Comparison of ENCODE assay signal across 8 cellular contexts in the genomic region with DNA sequence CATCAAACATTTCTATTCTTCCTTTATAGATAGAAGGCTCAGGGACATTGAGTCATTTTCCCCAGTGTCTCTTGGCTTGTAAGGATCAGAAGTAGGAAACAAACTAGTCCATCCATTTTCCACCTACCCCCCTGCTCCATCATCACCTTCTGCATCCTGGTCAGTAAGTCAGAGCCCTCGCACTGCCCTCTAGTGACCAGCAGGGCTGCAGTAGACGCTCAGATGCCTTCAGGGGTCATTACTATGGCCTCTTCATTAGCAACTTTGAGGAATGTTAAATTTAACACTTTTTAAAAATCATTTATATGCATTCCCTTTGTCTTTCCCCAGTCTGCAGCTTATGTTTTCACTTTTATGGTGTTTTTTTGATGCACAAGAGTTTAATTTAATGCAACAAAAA.
DNase-seq lines count a peak whose midpoint lies in the region; ATAC-seq, FAIRE-seq and TF ChIP-seq lines count a peak whose summit lies in the region.
"Not testable (repeated sequence)": the region's sequence is repeated elsewhere in the genome, so short reads cannot be mapped to it uniquely, and the experiment has no call there.

No MANE protein-coding gene starts in this region.

- H4K8ac ChIP-seq in IMR-90 (ENCODE audit: low read depth in 2 of 2, low read length in 2 of 2) = not testable (repeated sequence)

- H3K27me3 ChIP-seq in GM06990 (replicated peaks; ENCODE audit: control insufficient read depth, insufficient read depth, low read length); IMR-90 (ENCODE audit: control insufficient read depth, insufficient read depth, low read length); Panc1 (ENCODE audit: control insufficient read depth, insufficient read depth, low read length); bronchial epithelial cell (ENCODE audit: control insufficient read depth, insufficient read depth, low read length); foreskin keratinocyte: not testable (repeated sequence)

- H4K91ac ChIP-seq in IMR-90 (ENCODE audit: insufficient read depth, low read depth, low read length) = not testable (repeated sequence)

- H3K27ac ChIP-seq in IMR-90 (ENCODE audit: insufficient read depth, low read length); Panc1 (ENCODE audit: low read length); foreskin keratinocyte: not testable (repeated sequence)

- not testable (repeated sequence) for H3K23ac ChIP-seq in IMR-90 (ENCODE audit: low read depth, low read length)

- not testable (repeated sequence) for FAIRE-seq in bronchial epithelial cell (lab: Jason Lieb, UNC)

- not testable (repeated sequence) for H2AK9ac ChIP-seq in IMR-90 (replicated peaks; ENCODE audit: low read depth, low read length, poor library complexity)

- not testable (repeated sequence) for TF ChIP-seq POLR2A in IMR-90 (IDR thresholded peaks at IDR 0.05; ENCODE audit: low read depth, low read length)

- H3K36me3 Mint-ChIP-seq in activated CD4-positive, alpha-beta T cell treated with anti-CD3 and anti-CD28 coated beads for 36 hours (ENCODE audit: low read depth); naive thymus-derived CD8-positive, alpha-beta T cell: not testable (repeated sequence)

- dilution Hi-C loops in IMR-90 (cut with HindIII; ENCODE audit: low sequenced_read_pairs, unreplicated experiment) = loop anchor here (25.0 kb wide), 1 partner anchor 266 kb away; no protein-coding TSS in a partner anchor

- TF ChIP-seq CTCF in GM06990 (IDR thresholded peaks at IDR 0.05; ENCODE audit: insufficient read depth, low read length, poor library complexity, severe bottlenecking) (peak; percentile 48), IMR-90 (conservative IDR thresholded peaks at IDR 0.05; ENCODE audit: low read depth, low read length) (peak; percentile 33), Panc1 (IDR thresholded peaks at IDR 0.05) (peak; percentile 69), bronchial epithelial cell (IDR thresholded peaks at IDR 0.05; ENCODE audit: insufficient read depth, low read length, severe bottlenecking) (peak; percentile 41), foreskin keratinocyte (conservative IDR thresholded peaks at IDR 0.05) (peak; percentile 44)

- H4K5ac ChIP-seq in IMR-90 (ENCODE audit: low read depth, low read length) = not testable (repeated sequence)

- WGBS in IMR-90 (ENCODE audit: extremely low coverage in 2 of 2, insufficient read length in 1 of 2), 2 experiments = 38% methylated on average over 1 of the region's 2 CpGs; no CpG with 5 or more reads in 1 of the 2 experiments

- not testable (repeated sequence) for H3K27me3 Mint-ChIP-seq in activated CD4-positive, alpha-beta T cell treated with anti-CD3 and anti-CD28 coated beads for 36 hours; naive thymus-derived CD8-positive, alpha-beta T cell

- H3K79me1 ChIP-seq in IMR-90 (ENCODE audit: low read depth in 1 of 2, low read length in 2 of 2) = not testable (repeated sequence)

- H3K4me3 ChIP-seq in GM06990 (replicated peaks; ENCODE audit: low read depth, low read length); IMR-90 (ENCODE audit: insufficient read depth, low read depth, low read length); Panc1 (ENCODE audit: low read depth in 2 of 2, low read length in 2 of 2); bronchial epithelial cell (ENCODE audit: low read depth, low read length): not testable (repeated sequence)

- H2BK20ac ChIP-seq in IMR-90 (ENCODE audit: low read depth, low read length) = not testable (repeated sequence)

- not testable (repeated sequence) for H3K14ac ChIP-seq in IMR-90 (replicated peaks; ENCODE audit: low read depth, low read length)

- not testable (repeated sequence) for H2BK120ac ChIP-seq in IMR-90 (ENCODE audit: low read depth, low read length)

- H2AK5ac ChIP-seq in IMR-90 (ENCODE audit: low read depth, low read length) = not testable (repeated sequence)

- H3K4me2 ChIP-seq in IMR-90 (ENCODE audit: low read depth, low read length) = not testable (repeated sequence)

- peak; percentile 40 for DNase-seq in ACHN
- DNase-seq in GM06990 (ENCODE audit: extremely low read depth, insufficient read length); IMR-90; Panc1 (ENCODE audit: low read depth, low spot score); activated CD4-positive, alpha-beta T cell treated with anti-CD3 and anti-CD28 coated beads for 36 hours; bronchial epithelial cell (ENCODE audit: low read depth); foreskin keratinocyte; naive thymus-derived CD8-positive, alpha-beta T cell: not testable (repeated sequence)

- H2AFZ ChIP-seq in IMR-90 (replicated peaks; ENCODE audit: low read length, poor library complexity) = not testable (repeated sequence)

- CTCF ChIA-PET in IMR-90 (lab: Yijun Ruan, JAX) = interaction anchor here (1.0 to 2.6 kb wide), 4 partner anchors 10 to 90 kb away, joined by 3 to 7 read pairs (median 3); no protein-coding TSS in a partner anchor
- CTCF ChIA-PET in Panc1 (lab: Charles Lee) = interaction anchor here (0.6 kb wide), 1 partner anchor 160 kb away, joined by 3 read pairs; no protein-coding TSS in a partner anchor
- CTCF ChIA-PET in activated CD4-positive, alpha-beta T cell treated with anti-CD3 and anti-CD28 coated beads for 36 hours (lab: Charles Lee) = interaction anchor here (0.8 to 3.0 kb wide), 7 partner anchors 10 to 60 kb away, joined by 3 to 10 read pairs (median 4); no protein-coding TSS in a partner anchor

- not testable (repeated sequence) for H3K18ac ChIP-seq in IMR-90 (ENCODE audit: low read depth, low read length)

- peak; percentile 27; the same call in 1 of the 2 replicates for ATAC-seq in IMR-90 (ENCODE audit: low read depth)
- peak; percentile 64; the same call in 1 of the 2 replicates for ATAC-seq in Panc1
- ATAC-seq in activated CD4-positive, alpha-beta T cell treated with anti-CD3 and anti-CD28 coated beads for 36 hours = peak; percentile 15
- peak; percentile 46 for ATAC-seq in foreskin keratinocyte
- not testable (repeated sequence) for ATAC-seq in naive thymus-derived CD8-positive, alpha-beta T cell

- H3K4me1 ChIP-seq in IMR-90 (ENCODE audit: control insufficient read depth, insufficient read depth, low read length); Panc1 (ENCODE audit: control insufficient read depth, insufficient read depth, low read length); foreskin keratinocyte: not testable (repeated sequence)

- not testable (repeated sequence) for H3K4ac ChIP-seq in IMR-90 (ENCODE audit: low read depth, low read length)

- in situ Hi-C loops in ACHN (cut with HindIII; ENCODE audit: low pct_ligation_motif_present, low pct_unique_long_range_greater_than_20kb, low sequenced_read_pairs); Panc1 (cut with HindIII; ENCODE audit: low pct_unique_long_range_greater_than_20kb, low sequenced_read_pairs): not testable (repeated sequence)
- in situ Hi-C loops in IMR-90 (cut with MboI; ENCODE audit: low sequenced_read_pairs) = loop anchor here (10.0 kb wide), 1 partner anchor 694 kb away; no protein-coding TSS in a partner anchor

- peaks cover 26% of the 10 kb centered on the region for H3K4me1 Mint-ChIP-seq in activated CD4-positive, alpha-beta T cell treated with anti-CD3 and anti-CD28 coated beads for 36 hours
- H3K4me1 Mint-ChIP-seq in naive thymus-derived CD8-positive, alpha-beta T cell = peaks cover 16 to 32% (median 23%) of the 10 kb centered on the region in 4 donors

- not testable (repeated sequence) for H3K9me1 ChIP-seq in IMR-90 (ENCODE audit: insufficient read depth, low read length)

- H4K20me1 ChIP-seq in IMR-90 (ENCODE audit: insufficient read depth, low read length) = not testable (repeated sequence)

- not testable (repeated sequence) for H2BK5ac ChIP-seq in IMR-90 (ENCODE audit: low read depth, low read length, poor library complexity, severe bottlenecking)

- POLR2A ChIA-PET in IMR-90 (lab: Charles Lee; ENCODE audit: unreplicated experiment); Panc1 (lab: Charles Lee); activated CD4-positive, alpha-beta T cell treated with anti-CD3 and anti-CD28 coated beads for 36 hours (lab: Charles Lee): not testable (repeated sequence)
- POLR2A ChIA-PET in naive thymus-derived CD8-positive, alpha-beta T cell (lab: Charles Lee) = interaction anchor here (1.0 to 1.9 kb wide), 5 partner anchors 19 to 291 kb away, joined by 3 to 8 read pairs (median 3); no protein-coding TSS in a partner anchor

- H3K9me3 Mint-ChIP-seq in activated CD4-positive, alpha-beta T cell treated with anti-CD3 and anti-CD28 coated beads for 36 hours (ENCODE audit: low read depth); naive thymus-derived CD8-positive, alpha-beta T cell: not testable (repeated sequence)

- intact Hi-C loops in IMR-90 (cut with micrococcal nuclease) = loop anchor here (5.0 kb wide), 1 partner anchor 39 kb away; no protein-coding TSS in a partner anchor
- intact Hi-C loops in Panc1 (cut with micrococcal nuclease; ENCODE audit: unreplicated experiment); activated CD4-positive, alpha-beta T cell treated with anti-CD3 and anti-CD28 coated beads for 36 hours (cut with DNase I, micrococcal nuclease): not testable (repeated sequence)

- TF ChIP-seq RAD21 in IMR-90 (IDR thresholded peaks at IDR 0.05; ENCODE audit: low read length) = not testable (repeated sequence)

- not testable (repeated sequence) for H3K4me3 Mint-ChIP-seq in activated CD4-positive, alpha-beta T cell treated with anti-CD3 and anti-CD28 coated beads for 36 hours
- H3K4me3 Mint-ChIP-seq in naive thymus-derived CD8-positive, alpha-beta T cell = peak overlapping the region in 4 of 10 donors; percentile 33 to 58 (median 42)

- BruUV-seq in IMR-90 (replicated peaks; lab: Mats Ljungman, UMichigan); Panc1 (replicated peaks; lab: Mats Ljungman, UMichigan): not testable (repeated sequence)

- not testable (repeated sequence) for H3K9me3 ChIP-seq in IMR-90 (ENCODE audit: control insufficient read depth, insufficient read depth, low read length); Panc1 (ENCODE audit: control insufficient read depth, insufficient read depth, low read depth, low read length)

- not testable (repeated sequence) for H3K36me3 ChIP-seq in GM06990 (ENCODE audit: control insufficient read depth, insufficient read depth, low read length); IMR-90 (ENCODE audit: control insufficient read depth, insufficient read depth, low read length); Panc1 (ENCODE audit: control insufficient read depth, insufficient read depth, low read length); bronchial epithelial cell (ENCODE audit: control insufficient read depth, insufficient read depth, low read length)

- H3K9ac ChIP-seq in IMR-90 (ENCODE audit: low read depth, low read length) = not testable (repeated sequence)

- not testable (repeated sequence) for H2BK15ac ChIP-seq in IMR-90 (ENCODE audit: low read depth, low read length)

- H3K56ac ChIP-seq in IMR-90 (ENCODE audit: extremely low read depth, insufficient read depth, low read length) = not testable (repeated sequence)

- H3K27ac Mint-ChIP-seq in activated CD4-positive, alpha-beta T cell treated with anti-CD3 and anti-CD28 coated beads for 36 hours = not testable (repeated sequence)
- H3K27ac Mint-ChIP-seq in naive thymus-derived CD8-positive, alpha-beta T cell = peak overlapping the region; percentile 81 to 95 (median 94)
